1 cellular context compared by ENCODE assay signal in the genomic region with DNA sequence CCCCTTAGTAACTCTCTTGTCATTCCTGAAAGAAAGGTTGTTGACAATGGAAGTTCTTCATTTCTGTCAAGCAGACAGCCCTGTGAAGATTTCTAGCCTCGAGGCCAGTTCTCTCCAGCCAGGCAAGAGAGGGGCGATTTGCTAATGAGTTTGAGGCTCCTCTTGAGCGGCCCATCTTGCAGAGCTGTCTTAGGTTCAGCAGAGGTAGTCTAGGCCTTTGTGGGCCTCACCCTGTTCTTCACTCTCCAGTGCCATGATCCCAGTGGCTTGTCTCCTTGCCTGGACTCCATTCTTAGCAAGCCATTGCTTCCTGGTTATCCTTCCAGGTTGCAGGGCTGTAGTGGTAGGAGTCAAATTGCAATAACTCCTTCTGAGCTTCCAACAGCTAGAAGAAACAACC.
A peak's percentile ranks its signal among the peaks of the same experiment; 100 is the strongest.
TF ChIP-seq lines count a peak whose summit lies in the region.

No MANE protein-coding gene starts in this region.

TF ChIP-seq in WTC11, 78 proteins besides CTCF, POLR2A, EP300 and RAD21 (continues in another document):
- TF ChIP-seq ZNF423 (CRISPR knock-in tag; IDR thresholded peaks at IDR 0.05) (no peak), TEAD4 (CRISPR knock-in tag; IDR thresholded peaks at IDR 0.05) (no peak), MYBL2 (CRISPR knock-in tag; IDR thresholded peaks at IDR 0.05) (no peak), ZNF396 (CRISPR knock-in tag; IDR thresholded peaks at IDR 0.05; ENCODE audit: borderline replicate concordance) (0 out of 2 replicates have a peak, but pooled peaks have one; percentile 35), SOX15 (CRISPR knock-in tag; IDR thresholded peaks at IDR 0.05) (no peak), TCF7 (CRISPR knock-in tag; IDR thresholded peaks at IDR 0.05; ENCODE audit: low read depth) (no peak), ZNF416 (CRISPR knock-in tag; IDR thresholded peaks at IDR 0.05) (0 out of 2 replicates have a peak, but pooled peaks have one; percentile 23), CREM (CRISPR knock-in tag; IDR thresholded peaks at IDR 0.05) (no peak), KAT7 (CRISPR knock-in tag; IDR thresholded peaks at IDR 0.05; ENCODE audit: borderline replicate concordance) (no peak), GABPB1 (CRISPR knock-in tag; IDR thresholded peaks at IDR 0.05) (no peak)
- TF ChIP-seq, protein P1, sequence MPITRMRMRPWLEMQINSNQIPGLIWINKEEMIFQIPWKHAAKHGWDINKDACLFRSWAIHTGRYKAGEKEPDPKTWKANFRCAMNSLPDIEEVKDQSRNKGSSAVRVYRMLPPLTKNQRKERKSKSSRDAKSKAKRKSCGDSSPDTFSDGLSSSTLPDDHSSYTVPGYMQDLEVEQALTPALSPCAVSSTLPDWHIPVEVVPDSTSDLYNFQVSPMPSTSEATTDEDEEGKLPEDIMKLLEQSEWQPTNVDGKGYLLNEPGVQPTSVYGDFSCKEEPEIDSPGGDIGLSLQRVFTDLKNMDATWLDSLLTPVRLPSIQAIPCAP (CRISPR knock-in tag; IDR thresholded peaks at IDR 0.05): no peak
- TF ChIP-seq, protein P2, sequence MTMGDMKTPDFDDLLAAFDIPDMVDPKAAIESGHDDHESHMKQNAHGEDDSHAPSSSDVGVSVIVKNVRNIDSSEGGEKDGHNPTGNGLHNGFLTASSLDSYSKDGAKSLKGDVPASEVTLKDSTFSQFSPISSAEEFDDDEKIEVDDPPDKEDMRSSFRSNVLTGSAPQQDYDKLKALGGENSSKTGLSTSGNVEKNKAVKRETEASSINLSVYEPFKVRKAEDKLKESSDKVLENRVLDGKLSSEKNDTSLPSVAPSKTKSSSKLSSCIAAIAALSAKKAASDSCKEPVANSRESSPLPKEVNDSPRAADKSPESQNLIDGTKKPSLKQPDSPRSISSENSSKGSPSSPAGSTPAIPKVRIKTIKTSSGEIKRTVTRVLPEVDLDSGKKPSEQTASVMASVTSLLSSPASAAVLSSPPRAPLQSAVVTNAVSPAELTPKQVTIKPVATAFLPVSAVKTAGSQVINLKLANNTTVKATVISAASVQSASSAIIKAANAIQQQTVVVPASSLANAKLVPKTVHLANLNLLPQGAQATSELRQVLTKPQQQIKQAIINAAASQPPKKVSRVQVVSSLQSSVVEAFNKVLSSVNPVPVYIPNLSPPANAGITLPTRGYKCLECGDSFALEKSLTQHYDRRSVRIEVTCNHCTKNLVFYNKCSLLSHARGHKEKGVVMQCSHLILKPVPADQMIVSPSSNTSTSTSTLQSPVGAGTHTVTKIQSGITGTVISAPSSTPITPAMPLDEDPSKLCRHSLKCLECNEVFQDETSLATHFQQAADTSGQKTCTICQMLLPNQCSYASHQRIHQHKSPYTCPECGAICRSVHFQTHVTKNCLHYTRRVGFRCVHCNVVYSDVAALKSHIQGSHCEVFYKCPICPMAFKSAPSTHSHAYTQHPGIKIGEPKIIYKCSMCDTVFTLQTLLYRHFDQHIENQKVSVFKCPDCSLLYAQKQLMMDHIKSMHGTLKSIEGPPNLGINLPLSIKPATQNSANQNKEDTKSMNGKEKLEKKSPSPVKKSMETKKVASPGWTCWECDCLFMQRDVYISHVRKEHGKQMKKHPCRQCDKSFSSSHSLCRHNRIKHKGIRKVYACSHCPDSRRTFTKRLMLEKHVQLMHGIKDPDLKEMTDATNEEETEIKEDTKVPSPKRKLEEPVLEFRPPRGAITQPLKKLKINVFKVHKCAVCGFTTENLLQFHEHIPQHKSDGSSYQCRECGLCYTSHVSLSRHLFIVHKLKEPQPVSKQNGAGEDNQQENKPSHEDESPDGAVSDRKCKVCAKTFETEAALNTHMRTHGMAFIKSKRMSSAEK (CRISPR knock-in tag; IDR thresholded peaks at IDR 0.05; ENCODE audit: borderline replicate concordance): no peak
- TF ChIP-seq, protein P3, sequence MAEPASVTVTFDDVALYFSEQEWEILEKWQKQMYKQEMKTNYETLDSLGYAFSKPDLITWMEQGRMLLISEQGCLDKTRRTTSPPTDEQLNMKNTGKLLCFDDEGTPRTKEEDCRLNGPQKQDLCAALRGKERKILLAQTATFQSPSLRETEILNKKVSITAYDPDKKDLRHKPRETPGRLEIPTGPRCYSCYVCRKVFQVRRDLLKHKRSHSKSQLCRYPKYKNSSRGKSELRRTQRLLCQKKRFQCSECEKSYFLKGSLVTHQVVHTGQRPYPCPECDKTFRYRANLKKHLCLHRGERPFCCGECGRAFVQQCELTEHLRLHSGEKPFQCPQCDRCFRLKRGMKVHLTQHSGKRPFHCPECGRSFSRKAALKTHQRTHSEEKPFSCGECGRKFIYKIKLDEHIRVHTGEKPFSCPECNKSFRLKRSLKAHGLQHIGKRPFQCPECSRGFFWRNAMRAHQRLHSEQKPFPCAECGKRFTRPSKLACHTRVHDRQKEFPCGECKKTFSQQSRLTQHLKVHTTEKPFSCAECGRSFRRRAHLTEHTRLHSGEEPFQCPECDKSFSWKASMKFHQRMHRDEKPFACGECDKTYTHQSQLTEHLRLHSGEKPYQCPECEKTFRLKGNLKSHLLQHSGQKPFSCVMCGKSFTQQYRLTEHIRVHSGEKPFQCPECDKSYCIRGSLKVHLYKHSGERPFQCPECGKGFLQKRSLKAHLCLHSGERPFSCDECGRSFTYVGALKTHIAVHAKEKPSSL (CRISPR knock-in tag; conservative IDR thresholded peaks at IDR 0.05): no peak
- TF ChIP-seq, protein P4, sequence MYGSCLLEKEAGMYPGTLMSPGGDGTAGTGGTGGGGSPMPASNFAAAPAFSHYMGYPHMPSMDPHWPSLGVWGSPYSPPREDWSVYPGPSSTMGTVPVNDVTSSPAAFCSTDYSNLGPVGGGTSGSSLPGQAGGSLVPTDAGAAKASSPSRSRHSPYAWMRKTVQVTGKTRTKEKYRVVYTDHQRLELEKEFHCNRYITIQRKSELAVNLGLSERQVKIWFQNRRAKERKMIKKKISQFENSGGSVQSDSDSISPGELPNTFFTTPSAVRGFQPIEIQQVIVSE (CRISPR knock-in tag; IDR thresholded peaks at IDR 0.05; ENCODE audit: borderline replicate concordance): no peak
- TF ChIP-seq, protein P5, sequence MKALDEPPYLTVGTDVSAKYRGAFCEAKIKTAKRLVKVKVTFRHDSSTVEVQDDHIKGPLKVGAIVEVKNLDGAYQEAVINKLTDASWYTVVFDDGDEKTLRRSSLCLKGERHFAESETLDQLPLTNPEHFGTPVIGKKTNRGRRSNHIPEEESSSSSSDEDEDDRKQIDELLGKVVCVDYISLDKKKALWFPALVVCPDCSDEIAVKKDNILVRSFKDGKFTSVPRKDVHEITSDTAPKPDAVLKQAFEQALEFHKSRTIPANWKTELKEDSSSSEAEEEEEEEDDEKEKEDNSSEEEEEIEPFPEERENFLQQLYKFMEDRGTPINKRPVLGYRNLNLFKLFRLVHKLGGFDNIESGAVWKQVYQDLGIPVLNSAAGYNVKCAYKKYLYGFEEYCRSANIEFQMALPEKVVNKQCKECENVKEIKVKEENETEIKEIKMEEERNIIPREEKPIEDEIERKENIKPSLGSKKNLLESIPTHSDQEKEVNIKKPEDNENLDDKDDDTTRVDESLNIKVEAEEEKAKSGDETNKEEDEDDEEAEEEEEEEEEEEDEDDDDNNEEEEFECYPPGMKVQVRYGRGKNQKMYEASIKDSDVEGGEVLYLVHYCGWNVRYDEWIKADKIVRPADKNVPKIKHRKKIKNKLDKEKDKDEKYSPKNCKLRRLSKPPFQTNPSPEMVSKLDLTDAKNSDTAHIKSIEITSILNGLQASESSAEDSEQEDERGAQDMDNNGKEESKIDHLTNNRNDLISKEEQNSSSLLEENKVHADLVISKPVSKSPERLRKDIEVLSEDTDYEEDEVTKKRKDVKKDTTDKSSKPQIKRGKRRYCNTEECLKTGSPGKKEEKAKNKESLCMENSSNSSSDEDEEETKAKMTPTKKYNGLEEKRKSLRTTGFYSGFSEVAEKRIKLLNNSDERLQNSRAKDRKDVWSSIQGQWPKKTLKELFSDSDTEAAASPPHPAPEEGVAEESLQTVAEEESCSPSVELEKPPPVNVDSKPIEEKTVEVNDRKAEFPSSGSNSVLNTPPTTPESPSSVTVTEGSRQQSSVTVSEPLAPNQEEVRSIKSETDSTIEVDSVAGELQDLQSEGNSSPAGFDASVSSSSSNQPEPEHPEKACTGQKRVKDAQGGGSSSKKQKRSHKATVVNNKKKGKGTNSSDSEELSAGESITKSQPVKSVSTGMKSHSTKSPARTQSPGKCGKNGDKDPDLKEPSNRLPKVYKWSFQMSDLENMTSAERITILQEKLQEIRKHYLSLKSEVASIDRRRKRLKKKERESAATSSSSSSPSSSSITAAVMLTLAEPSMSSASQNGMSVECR (CRISPR knock-in tag; IDR thresholded peaks at IDR 0.05; ENCODE audit: borderline replicate concordance): no peak
- TF ChIP-seq, protein P6, sequence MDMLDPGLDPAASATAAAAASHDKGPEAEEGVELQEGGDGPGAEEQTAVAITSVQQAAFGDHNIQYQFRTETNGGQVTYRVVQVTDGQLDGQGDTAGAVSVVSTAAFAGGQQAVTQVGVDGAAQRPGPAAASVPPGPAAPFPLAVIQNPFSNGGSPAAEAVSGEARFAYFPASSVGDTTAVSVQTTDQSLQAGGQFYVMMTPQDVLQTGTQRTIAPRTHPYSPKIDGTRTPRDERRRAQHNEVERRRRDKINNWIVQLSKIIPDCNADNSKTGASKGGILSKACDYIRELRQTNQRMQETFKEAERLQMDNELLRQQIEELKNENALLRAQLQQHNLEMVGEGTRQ (CRISPR knock-in tag; IDR thresholded peaks at IDR 0.05): no peak
- TF ChIP-seq, protein P7, sequence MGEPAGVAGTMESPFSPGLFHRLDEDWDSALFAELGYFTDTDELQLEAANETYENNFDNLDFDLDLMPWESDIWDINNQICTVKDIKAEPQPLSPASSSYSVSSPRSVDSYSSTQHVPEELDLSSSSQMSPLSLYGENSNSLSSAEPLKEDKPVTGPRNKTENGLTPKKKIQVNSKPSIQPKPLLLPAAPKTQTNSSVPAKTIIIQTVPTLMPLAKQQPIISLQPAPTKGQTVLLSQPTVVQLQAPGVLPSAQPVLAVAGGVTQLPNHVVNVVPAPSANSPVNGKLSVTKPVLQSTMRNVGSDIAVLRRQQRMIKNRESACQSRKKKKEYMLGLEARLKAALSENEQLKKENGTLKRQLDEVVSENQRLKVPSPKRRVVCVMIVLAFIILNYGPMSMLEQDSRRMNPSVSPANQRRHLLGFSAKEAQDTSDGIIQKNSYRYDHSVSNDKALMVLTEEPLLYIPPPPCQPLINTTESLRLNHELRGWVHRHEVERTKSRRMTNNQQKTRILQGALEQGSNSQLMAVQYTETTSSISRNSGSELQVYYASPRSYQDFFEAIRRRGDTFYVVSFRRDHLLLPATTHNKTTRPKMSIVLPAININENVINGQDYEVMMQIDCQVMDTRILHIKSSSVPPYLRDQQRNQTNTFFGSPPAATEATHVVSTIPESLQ (CRISPR knock-in tag; IDR thresholded peaks at IDR 0.05): no peak
- TF ChIP-seq, protein P8, sequence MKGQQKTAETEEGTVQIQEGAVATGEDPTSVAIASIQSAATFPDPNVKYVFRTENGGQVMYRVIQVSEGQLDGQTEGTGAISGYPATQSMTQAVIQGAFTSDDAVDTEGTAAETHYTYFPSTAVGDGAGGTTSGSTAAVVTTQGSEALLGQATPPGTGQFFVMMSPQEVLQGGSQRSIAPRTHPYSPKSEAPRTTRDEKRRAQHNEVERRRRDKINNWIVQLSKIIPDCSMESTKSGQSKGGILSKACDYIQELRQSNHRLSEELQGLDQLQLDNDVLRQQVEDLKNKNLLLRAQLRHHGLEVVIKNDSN (CRISPR knock-in tag; IDR thresholded peaks at IDR 0.05): no peak
- TF ChIP-seq, protein P9, sequence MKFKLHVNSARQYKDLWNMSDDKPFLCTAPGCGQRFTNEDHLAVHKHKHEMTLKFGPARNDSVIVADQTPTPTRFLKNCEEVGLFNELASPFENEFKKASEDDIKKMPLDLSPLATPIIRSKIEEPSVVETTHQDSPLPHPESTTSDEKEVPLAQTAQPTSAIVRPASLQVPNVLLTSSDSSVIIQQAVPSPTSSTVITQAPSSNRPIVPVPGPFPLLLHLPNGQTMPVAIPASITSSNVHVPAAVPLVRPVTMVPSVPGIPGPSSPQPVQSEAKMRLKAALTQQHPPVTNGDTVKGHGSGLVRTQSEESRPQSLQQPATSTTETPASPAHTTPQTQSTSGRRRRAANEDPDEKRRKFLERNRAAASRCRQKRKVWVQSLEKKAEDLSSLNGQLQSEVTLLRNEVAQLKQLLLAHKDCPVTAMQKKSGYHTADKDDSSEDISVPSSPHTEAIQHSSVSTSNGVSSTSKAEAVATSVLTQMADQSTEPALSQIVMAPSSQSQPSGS (CRISPR knock-in tag; IDR thresholded peaks at IDR 0.05; ENCODE audit: borderline replicate concordance, low read depth): no peak
- TF ChIP-seq, protein P10, sequence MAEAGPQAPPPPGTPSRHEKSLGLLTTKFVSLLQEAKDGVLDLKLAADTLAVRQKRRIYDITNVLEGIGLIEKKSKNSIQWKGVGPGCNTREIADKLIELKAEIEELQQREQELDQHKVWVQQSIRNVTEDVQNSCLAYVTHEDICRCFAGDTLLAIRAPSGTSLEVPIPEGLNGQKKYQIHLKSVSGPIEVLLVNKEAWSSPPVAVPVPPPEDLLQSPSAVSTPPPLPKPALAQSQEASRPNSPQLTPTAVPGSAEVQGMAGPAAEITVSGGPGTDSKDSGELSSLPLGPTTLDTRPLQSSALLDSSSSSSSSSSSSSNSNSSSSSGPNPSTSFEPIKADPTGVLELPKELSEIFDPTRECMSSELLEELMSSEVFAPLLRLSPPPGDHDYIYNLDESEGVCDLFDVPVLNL (CRISPR knock-in tag; IDR thresholded peaks at IDR 0.05; ENCODE audit: borderline replicate concordance, low read depth): no peak
- TF ChIP-seq, protein P11, sequence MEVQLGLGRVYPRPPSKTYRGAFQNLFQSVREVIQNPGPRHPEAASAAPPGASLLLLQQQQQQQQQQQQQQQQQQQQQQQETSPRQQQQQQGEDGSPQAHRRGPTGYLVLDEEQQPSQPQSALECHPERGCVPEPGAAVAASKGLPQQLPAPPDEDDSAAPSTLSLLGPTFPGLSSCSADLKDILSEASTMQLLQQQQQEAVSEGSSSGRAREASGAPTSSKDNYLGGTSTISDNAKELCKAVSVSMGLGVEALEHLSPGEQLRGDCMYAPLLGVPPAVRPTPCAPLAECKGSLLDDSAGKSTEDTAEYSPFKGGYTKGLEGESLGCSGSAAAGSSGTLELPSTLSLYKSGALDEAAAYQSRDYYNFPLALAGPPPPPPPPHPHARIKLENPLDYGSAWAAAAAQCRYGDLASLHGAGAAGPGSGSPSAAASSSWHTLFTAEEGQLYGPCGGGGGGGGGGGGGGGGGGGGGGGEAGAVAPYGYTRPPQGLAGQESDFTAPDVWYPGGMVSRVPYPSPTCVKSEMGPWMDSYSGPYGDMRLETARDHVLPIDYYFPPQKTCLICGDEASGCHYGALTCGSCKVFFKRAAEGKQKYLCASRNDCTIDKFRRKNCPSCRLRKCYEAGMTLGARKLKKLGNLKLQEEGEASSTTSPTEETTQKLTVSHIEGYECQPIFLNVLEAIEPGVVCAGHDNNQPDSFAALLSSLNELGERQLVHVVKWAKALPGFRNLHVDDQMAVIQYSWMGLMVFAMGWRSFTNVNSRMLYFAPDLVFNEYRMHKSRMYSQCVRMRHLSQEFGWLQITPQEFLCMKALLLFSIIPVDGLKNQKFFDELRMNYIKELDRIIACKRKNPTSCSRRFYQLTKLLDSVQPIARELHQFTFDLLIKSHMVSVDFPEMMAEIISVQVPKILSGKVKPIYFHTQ (CRISPR knock-in tag; IDR thresholded peaks at IDR 0.05): 0 out of 2 replicates have a peak, but pooled peaks have one; percentile 24
- TF ChIP-seq, protein P12, sequence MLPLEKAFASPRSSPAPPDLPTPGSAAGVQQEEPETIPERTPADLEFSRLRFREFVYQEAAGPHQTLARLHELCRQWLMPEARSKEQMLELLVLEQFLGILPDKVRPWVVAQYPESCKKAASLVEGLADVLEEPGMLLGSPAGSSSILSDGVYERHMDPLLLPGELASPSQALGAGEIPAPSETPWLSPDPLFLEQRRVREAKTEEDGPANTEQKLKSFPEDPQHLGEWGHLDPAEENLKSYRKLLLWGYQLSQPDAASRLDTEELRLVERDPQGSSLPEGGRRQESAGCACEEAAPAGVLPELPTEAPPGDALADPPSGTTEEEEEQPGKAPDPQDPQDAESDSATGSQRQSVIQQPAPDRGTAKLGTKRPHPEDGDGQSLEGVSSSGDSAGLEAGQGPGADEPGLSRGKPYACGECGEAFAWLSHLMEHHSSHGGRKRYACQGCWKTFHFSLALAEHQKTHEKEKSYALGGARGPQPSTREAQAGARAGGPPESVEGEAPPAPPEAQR (CRISPR knock-in tag; IDR thresholded peaks at IDR 0.05): 0 out of 2 replicates have a peak, but pooled peaks have one; percentile 63
